Comparison of ENCODE assay signal across 1 cellular context in the genomic region with DNA sequence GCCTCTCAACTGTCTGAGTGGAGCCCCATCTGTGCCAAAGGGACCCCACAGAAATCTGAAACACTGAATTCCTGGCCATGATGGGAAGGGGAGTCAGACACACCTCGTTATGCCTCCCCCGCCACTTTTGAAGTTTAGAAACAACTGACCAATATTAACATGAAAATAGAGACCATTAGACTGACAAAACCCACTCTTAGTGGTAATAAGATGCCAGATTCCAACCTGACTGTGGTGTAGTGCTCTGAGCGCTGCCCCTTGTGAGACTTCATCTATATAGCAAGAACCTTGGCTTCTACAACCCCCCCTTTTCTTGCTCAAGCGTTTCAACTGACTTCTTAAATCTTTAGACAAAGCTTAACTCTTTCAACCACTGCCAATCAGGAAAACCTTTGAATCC.
TF ChIP-seq lines count a peak whose summit lies in the region.

No MANE protein-coding gene starts in this region.

TF ChIP-seq in WTC11, 78 proteins besides CTCF, POLR2A, EP300 and RAD21 (continued from another document):
- TF ChIP-seq, protein P1, sequence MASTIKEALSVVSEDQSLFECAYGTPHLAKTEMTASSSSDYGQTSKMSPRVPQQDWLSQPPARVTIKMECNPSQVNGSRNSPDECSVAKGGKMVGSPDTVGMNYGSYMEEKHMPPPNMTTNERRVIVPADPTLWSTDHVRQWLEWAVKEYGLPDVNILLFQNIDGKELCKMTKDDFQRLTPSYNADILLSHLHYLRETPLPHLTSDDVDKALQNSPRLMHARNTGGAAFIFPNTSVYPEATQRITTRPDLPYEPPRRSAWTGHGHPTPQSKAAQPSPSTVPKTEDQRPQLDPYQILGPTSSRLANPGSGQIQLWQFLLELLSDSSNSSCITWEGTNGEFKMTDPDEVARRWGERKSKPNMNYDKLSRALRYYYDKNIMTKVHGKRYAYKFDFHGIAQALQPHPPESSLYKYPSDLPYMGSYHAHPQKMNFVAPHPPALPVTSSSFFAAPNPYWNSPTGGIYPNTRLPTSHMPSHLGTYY (CRISPR knock-in tag; IDR thresholded peaks at IDR 0.05), result no peak
- no peak for TF ChIP-seq KAT7 (CRISPR knock-in tag; IDR thresholded peaks at IDR 0.05; ENCODE audit: borderline replicate concordance)
- TF ChIP-seq SMAD3 (CRISPR knock-in tag; IDR thresholded peaks at IDR 0.05; ENCODE audit: borderline replicate concordance), result no peak
- TF ChIP-seq AFF4 (CRISPR knock-in tag; IDR thresholded peaks at IDR 0.05; ENCODE audit: borderline replicate concordance), result no peak
- no peak for TF ChIP-seq ZNF423 (CRISPR knock-in tag; IDR thresholded peaks at IDR 0.05)
- no peak for TF ChIP-seq JUN (CRISPR knock-in tag; IDR thresholded peaks at IDR 0.05)
- TF ChIP-seq CBFB (CRISPR knock-in tag; IDR thresholded peaks at IDR 0.05; ENCODE audit: low read depth), result no peak
- no peak for TF ChIP-seq ZNF121 (CRISPR knock-in tag; IDR thresholded peaks at IDR 0.05)
- TF ChIP-seq, protein P2, sequence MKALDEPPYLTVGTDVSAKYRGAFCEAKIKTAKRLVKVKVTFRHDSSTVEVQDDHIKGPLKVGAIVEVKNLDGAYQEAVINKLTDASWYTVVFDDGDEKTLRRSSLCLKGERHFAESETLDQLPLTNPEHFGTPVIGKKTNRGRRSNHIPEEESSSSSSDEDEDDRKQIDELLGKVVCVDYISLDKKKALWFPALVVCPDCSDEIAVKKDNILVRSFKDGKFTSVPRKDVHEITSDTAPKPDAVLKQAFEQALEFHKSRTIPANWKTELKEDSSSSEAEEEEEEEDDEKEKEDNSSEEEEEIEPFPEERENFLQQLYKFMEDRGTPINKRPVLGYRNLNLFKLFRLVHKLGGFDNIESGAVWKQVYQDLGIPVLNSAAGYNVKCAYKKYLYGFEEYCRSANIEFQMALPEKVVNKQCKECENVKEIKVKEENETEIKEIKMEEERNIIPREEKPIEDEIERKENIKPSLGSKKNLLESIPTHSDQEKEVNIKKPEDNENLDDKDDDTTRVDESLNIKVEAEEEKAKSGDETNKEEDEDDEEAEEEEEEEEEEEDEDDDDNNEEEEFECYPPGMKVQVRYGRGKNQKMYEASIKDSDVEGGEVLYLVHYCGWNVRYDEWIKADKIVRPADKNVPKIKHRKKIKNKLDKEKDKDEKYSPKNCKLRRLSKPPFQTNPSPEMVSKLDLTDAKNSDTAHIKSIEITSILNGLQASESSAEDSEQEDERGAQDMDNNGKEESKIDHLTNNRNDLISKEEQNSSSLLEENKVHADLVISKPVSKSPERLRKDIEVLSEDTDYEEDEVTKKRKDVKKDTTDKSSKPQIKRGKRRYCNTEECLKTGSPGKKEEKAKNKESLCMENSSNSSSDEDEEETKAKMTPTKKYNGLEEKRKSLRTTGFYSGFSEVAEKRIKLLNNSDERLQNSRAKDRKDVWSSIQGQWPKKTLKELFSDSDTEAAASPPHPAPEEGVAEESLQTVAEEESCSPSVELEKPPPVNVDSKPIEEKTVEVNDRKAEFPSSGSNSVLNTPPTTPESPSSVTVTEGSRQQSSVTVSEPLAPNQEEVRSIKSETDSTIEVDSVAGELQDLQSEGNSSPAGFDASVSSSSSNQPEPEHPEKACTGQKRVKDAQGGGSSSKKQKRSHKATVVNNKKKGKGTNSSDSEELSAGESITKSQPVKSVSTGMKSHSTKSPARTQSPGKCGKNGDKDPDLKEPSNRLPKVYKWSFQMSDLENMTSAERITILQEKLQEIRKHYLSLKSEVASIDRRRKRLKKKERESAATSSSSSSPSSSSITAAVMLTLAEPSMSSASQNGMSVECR (CRISPR knock-in tag; IDR thresholded peaks at IDR 0.05; ENCODE audit: borderline replicate concordance), result no peak
- no peak for TF ChIP-seq RELA (CRISPR knock-in tag; IDR thresholded peaks at IDR 0.05; ENCODE audit: borderline replicate concordance)
- no peak for TF ChIP-seq HMGXB4 (CRISPR knock-in tag; IDR thresholded peaks at IDR 0.05)
- TF ChIP-seq NFE2L1 (CRISPR knock-in tag; IDR thresholded peaks at IDR 0.05), result no peak
- no peak for TF ChIP-seq CREM (CRISPR knock-in tag; IDR thresholded peaks at IDR 0.05)
- TF ChIP-seq ESRRA (CRISPR knock-in tag; IDR thresholded peaks at IDR 0.05; ENCODE audit: borderline replicate concordance), result no peak
- TF ChIP-seq, protein P3, sequence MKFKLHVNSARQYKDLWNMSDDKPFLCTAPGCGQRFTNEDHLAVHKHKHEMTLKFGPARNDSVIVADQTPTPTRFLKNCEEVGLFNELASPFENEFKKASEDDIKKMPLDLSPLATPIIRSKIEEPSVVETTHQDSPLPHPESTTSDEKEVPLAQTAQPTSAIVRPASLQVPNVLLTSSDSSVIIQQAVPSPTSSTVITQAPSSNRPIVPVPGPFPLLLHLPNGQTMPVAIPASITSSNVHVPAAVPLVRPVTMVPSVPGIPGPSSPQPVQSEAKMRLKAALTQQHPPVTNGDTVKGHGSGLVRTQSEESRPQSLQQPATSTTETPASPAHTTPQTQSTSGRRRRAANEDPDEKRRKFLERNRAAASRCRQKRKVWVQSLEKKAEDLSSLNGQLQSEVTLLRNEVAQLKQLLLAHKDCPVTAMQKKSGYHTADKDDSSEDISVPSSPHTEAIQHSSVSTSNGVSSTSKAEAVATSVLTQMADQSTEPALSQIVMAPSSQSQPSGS (CRISPR knock-in tag; IDR thresholded peaks at IDR 0.05; ENCODE audit: borderline replicate concordance, low read depth), result no peak
- TF ChIP-seq, protein P4, sequence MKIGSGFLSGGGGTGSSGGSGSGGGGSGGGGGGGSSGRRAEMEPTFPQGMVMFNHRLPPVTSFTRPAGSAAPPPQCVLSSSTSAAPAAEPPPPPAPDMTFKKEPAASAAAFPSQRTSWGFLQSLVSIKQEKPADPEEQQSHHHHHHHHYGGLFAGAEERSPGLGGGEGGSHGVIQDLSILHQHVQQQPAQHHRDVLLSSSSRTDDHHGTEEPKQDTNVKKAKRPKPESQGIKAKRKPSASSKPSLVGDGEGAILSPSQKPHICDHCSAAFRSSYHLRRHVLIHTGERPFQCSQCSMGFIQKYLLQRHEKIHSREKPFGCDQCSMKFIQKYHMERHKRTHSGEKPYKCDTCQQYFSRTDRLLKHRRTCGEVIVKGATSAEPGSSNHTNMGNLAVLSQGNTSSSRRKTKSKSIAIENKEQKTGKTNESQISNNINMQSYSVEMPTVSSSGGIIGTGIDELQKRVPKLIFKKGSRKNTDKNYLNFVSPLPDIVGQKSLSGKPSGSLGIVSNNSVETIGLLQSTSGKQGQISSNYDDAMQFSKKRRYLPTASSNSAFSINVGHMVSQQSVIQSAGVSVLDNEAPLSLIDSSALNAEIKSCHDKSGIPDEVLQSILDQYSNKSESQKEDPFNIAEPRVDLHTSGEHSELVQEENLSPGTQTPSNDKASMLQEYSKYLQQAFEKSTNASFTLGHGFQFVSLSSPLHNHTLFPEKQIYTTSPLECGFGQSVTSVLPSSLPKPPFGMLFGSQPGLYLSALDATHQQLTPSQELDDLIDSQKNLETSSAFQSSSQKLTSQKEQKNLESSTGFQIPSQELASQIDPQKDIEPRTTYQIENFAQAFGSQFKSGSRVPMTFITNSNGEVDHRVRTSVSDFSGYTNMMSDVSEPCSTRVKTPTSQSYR (CRISPR knock-in tag; IDR thresholded peaks at IDR 0.05), result no peak
